Comparison of ENCODE assay signal across 16 cellular contexts in the genomic region with DNA sequence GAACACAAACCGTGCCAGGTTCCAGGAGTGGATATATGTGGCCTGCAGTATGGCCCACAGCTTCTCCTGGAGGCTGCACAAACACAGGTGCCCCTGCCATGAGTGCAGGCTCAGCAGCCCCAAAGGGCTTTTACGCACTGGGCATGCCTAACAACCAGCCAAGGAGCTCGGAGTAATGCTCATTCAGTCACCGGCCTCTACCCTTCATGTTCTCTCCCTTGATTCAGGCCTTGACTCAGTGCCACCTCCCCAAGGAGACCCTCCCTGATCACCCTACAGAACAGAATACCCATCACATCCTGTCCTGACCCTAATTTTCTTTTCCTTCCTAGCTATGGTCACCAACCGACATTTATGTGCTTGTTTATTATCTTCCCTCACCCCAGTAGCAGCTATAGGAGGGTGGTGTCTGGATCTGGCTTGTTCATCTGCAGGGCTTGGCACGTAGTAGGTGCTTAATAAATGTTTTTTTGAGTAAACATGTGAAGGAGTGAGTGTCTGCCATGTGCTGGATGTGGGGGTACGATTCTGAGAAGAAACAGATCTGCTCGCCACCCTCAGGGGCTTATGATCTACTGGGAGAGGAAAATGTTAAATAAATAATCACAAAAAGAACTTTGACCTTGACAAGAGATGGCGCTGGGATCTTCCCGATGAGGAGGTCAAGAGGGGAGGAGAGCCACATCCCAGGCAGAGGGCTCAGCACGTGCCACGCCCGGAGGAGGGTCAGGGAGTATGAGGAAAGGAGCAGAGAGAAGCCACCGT. TPM values are rescaled to one million over a fixed set of nuclear protein-coding genes. Genes with fewer than 3 reads are reported as not detected.
A peak's percentile ranks its signal among the peaks of the same experiment; 100 is the strongest.
DNase-seq lines count a peak whose midpoint lies in the region; ATAC-seq and TF ChIP-seq lines count a peak whose summit lies in the region.
"Had no signal": no experiment of that assay in that cellular context is flagged by ENCODE, and none has a peak within 500 bp of the region (broad histone marks: within the 10 kb centered on the region; RNA-seq: fewer than 3 reads in every experiment).

No MANE protein-coding gene starts in this region.

- H3F3A ChIP-seq in GM23248 (ENCODE audit: insufficient read depth) = no peaks in the 10 kb centered on the region

- H4K20me1 ChIP-seq in HCT116 (ENCODE audit: insufficient read depth) (no peaks in the 10 kb centered on the region), GM23248 (ENCODE audit: insufficient read depth) (no peaks in the 10 kb centered on the region)

- TF ChIP-seq CTCF in HCT116 (IDR thresholded peaks at IDR 0.05 in 2 of 3, conservative IDR thresholded peaks at IDR 0.05 in 1 of 3; ENCODE audit: borderline replicate concordance in 1 of 3, insufficient read depth in 1 of 3, low read depth in 2 of 3, low read length in 2 of 3) (no peak), WTC11 (IDR thresholded peaks at IDR 0.05) (no peak)

- H3K36me3 ChIP-seq in HCT116 (ENCODE audit: control insufficient read depth in 1 of 2, insufficient read depth in 2 of 2, low read length in 2 of 2) = 0 out of 4 replicates have a peak, but pooled peaks cover 0 to 5% of the 10 kb centered on the region in 2 experiments
- H3K36me3 ChIP-seq in GM23248 (ENCODE audit: low read depth) = no peaks in the 10 kb centered on the region

- no peak for TF ChIP-seq RAD21 in HCT116 (IDR thresholded peaks at IDR 0.05; ENCODE audit: low read depth)

- peak overlapping the region; percentile 69 for H3K27ac Mint-ChIP-seq in activated naive CD4-positive, alpha-beta T cell treated with anti-CD3 and anti-CD28 coated beads, Interleukin-2, amount 10 ng/mL, durations not matched to agents 7 days and 5 days
- peak overlapping the region; percentile 40 for H3K27ac Mint-ChIP-seq in WTC11
- peak overlapping the region; percentile 9 for H3K27ac Mint-ChIP-seq in memory B cell

- no peaks in the 10 kb centered on the region for H3K9me3 ChIP-seq in HCT116 (ENCODE audit: control insufficient read depth in 1 of 2, insufficient read depth in 1 of 2, low read depth in 1 of 2, low read length in 2 of 2)
- H3K9me3 ChIP-seq in GM23248 (ENCODE audit: low read depth) = no peaks in the 10 kb centered on the region
- H3K9me3 ChIP-seq: SK-N-SH had no signal

- CTCF ChIA-PET in activated naive CD4-positive, alpha-beta T cell treated with anti-CD3 and anti-CD28 coated beads, Interleukin-2, amount 10 ng/mL, durations not matched to agents 7 days and 5 days (lab: Charles Lee) = no interaction called here
- CTCF ChIA-PET in HCT116 (lab: Charles Lee) = no interaction called here
- CTCF ChIA-PET in WTC11 (lab: Charles Lee) = no interaction called here

- 76 to 78% methylated on average over 13 to 14 of the region's 14 CpGs for WGBS in GM23248 (ENCODE audit: low coverage in 1 of 2, low lambda C conversion rate in 2 of 2, missing lambda C conversion rate in 2 of 2), 2 experiments

- RAD21 ChIA-PET in HCT116 (lab: Charles Lee; ENCODE audit: low non-redundant PET in 1 of 2, low total read pairs in 2 of 2, uncharacterized antibody in 2 of 2, unreplicated experiment in 2 of 2) = no interaction called here

- DNase-seq in activated naive CD4-positive, alpha-beta T cell treated with anti-CD3 and anti-CD28 coated beads, Interleukin-2, amount 10 ng/mL, durations not matched to agents 7 days and 5 days = no peak
- no peak for DNase-seq in activated naive CD4-positive, alpha-beta T cell treated with Interleukin-2 at 50 U/mL for 16 hours
- no peak for DNase-seq in HCT116 (ENCODE audit: low read depth, low spot score)
- no peak for DNase-seq in WTC11 (ENCODE audit: low spot score)
- no peak for DNase-seq in memory B cell (ENCODE audit: low spot score in 2 of 2)
- no peak for DNase-seq in GM23248
- no peak for DNase-seq in erythroblast (lab: John Stamatoyannopoulos, UW)
- DNase-seq: CD8-positive, alpha-beta memory T cell; DMS153; EL; NCI-H1417 treated with DMSO at 0.1 percent for 48 hours; NCI-H2029; NCI-H510A; NCI-H82; SK-N-SH had no signal

- no peak overlapping the region for H2AFZ ChIP-seq in HCT116 (ENCODE audit: low read depth, low read length, poor library complexity, severe bottlenecking)
- H2AFZ ChIP-seq in GM23248 = no peak overlapping the region

- BruUV-seq in HCT116 (replicated peaks; lab: Mats Ljungman, UMichigan) = no TSS peak

- intact Hi-C loops in HCT116 (cut with micrococcal nuclease) = no loop called here

- H3K36me3 Mint-ChIP-seq in activated naive CD4-positive, alpha-beta T cell treated with anti-CD3 and anti-CD28 coated beads, Interleukin-2, amount 10 ng/mL, durations not matched to agents 7 days and 5 days = peaks cover 44% of the 10 kb centered on the region
- H3K36me3 Mint-ChIP-seq in WTC11 (no peaks in the 10 kb centered on the region), memory B cell (peaks cover 34% of the 10 kb centered on the region)

- H3K4me2 ChIP-seq in HCT116 (ENCODE audit: low read length) (peak overlapping the region; percentile 38), GM23248 (ENCODE audit: unreplicated experiment) (no peak overlapping the region)
- H3K4me2 ChIP-seq: SK-N-SH had no signal

- peaks cover 4 to 23% of the 10 kb centered on the region in 2 experiments; a peak in 3 of 4 replicates for H3K4me1 ChIP-seq in HCT116 (ENCODE audit: control insufficient read depth in 1 of 2, insufficient read depth in 2 of 2, low read length in 2 of 2)
- H3K4me1 ChIP-seq in GM23248 (ENCODE audit: insufficient read depth) = no peaks in the 10 kb centered on the region

- H3K9me2 ChIP-seq in HCT116 (ENCODE audit: insufficient read depth) (no peaks in the 10 kb centered on the region), GM23248 (ENCODE audit: insufficient read depth) (no peaks in the 10 kb centered on the region)
- H3K9me2 ChIP-seq: SK-N-SH had no signal

- no peak overlapping the region for H3K4me3 Mint-ChIP-seq in activated naive CD4-positive, alpha-beta T cell treated with anti-CD3 and anti-CD28 coated beads, Interleukin-2, amount 10 ng/mL, durations not matched to agents 7 days and 5 days
- H3K4me3 Mint-ChIP-seq in WTC11 = no peak overlapping the region
- no peak overlapping the region for H3K4me3 Mint-ChIP-seq in memory B cell
- H3K4me3 Mint-ChIP-seq: CD8-positive, alpha-beta memory T cell had no signal

- no peak overlapping the region for H3K9ac ChIP-seq in HCT116 (ENCODE audit: low read length)
- no peak overlapping the region for H3K9ac ChIP-seq in GM23248
- H3K9ac ChIP-seq: SK-N-SH had no signal

- H3K79me2 ChIP-seq in HCT116 (ENCODE audit: insufficient read depth, low read length) (no peaks in the 10 kb centered on the region), GM23248 (ENCODE audit: insufficient read depth) (no peaks in the 10 kb centered on the region)

- H3K4me3 ChIP-seq in HCT116 (replicated peaks in 1 of 2; ENCODE audit: low read depth in 1 of 2, low read length in 2 of 2) (no peak overlapping the region), GM23248 (no peak overlapping the region)

- POLR2A ChIA-PET in HCT116 (lab: Charles Lee) (no interaction called here), WTC11 (lab: Charles Lee) (no interaction called here)

- peaks cover 23% of the 10 kb centered on the region for H3K4me1 Mint-ChIP-seq in activated naive CD4-positive, alpha-beta T cell treated with anti-CD3 and anti-CD28 coated beads, Interleukin-2, amount 10 ng/mL, durations not matched to agents 7 days and 5 days
- peaks cover 10% of the 10 kb centered on the region for H3K4me1 Mint-ChIP-seq in WTC11
- H3K4me1 Mint-ChIP-seq in memory B cell = peaks cover 9% of the 10 kb centered on the region

- no peaks in the 10 kb centered on the region for H3K27me3 ChIP-seq in HCT116 (ENCODE audit: insufficient read depth, low read length)
- H3K27me3 ChIP-seq in GM23248 (replicated peaks; ENCODE audit: insufficient read depth) = no peaks in the 10 kb centered on the region

- TF ChIP-seq POLR2A in HCT116 (IDR thresholded peaks at IDR 0.05; ENCODE audit: borderline replicate concordance, extremely low read depth, insufficient read depth, insufficient read length) (no peak), erythroblast (IDR thresholded peaks at IDR 0.05; ENCODE audit: low read length) (no peak)

- no peak for ATAC-seq in HCT116
- ATAC-seq in WTC11 = no peak
- ATAC-seq in memory B cell (ENCODE audit: low read depth) = no peak
- ATAC-seq in HG03469 (IDR thresholded peaks at IDR 0.05; ENCODE audit: unreplicated experiment) = no peak

- H3K27me3 Mint-ChIP-seq in activated naive CD4-positive, alpha-beta T cell treated with anti-CD3 and anti-CD28 coated beads, Interleukin-2, amount 10 ng/mL, durations not matched to agents 7 days and 5 days = no peaks in the 10 kb centered on the region
- H3K27me3 Mint-ChIP-seq in WTC11 (ENCODE audit: low read depth) (no peaks in the 10 kb centered on the region), memory B cell (no peaks in the 10 kb centered on the region)
- H3K27me3 Mint-ChIP-seq: CD8-positive, alpha-beta memory T cell had no signal

- 0 out of 2 replicates have a peak overlapping the region, but pooled peaks have one; percentile 9 for H3K27ac ChIP-seq in HCT116 (ENCODE audit: low read depth, low read length)
- H3K27ac ChIP-seq in GM23248 = no peak overlapping the region

- H3K9me3 Mint-ChIP-seq in activated naive CD4-positive, alpha-beta T cell treated with anti-CD3 and anti-CD28 coated beads, Interleukin-2, amount 10 ng/mL, durations not matched to agents 7 days and 5 days = no peaks in the 10 kb centered on the region
- H3K9me3 Mint-ChIP-seq in WTC11 (no peaks in the 10 kb centered on the region), memory B cell (no peaks in the 10 kb centered on the region)
- H3K9me3 Mint-ChIP-seq: CD8-positive, alpha-beta memory T cell had no signal

- in situ Hi-C loops in GM23248 (cut with MboI) = no loop called here

RNA-seq across cellular contexts. Expression of gene PXMP4, which starts 9.2 kb away (rescaled TPM):
- 9.6 TPM for total RNA-seq in HCT116 (2021; ENCODE audit: unreplicated experiment)
- polyA plus RNA-seq in HCT116 (2012) = 7.8 and 10.9 TPM in 2 replicates
- total RNA-seq in WTC11 (2021) = 3.3 to 6.0 TPM (median 5.8 TPM) in 3 replicates
- 5.9 and 14.3 TPM in 2 replicates for total RNA-seq in GM23248 (2014; rRNA removed; shearing (Covaris generic))
- polyA plus RNA-seq in GM23248 (2016; fragmentation: Nextera tagmentation; extraction: Ambion mirVana) = 14.1 and 16.4 TPM in 2 replicates

RNA-seq across cellular contexts. Expression of gene ZNF341, which starts 20.9 kb away (rescaled TPM):
- total RNA-seq in HCT116 (2021; ENCODE audit: unreplicated experiment) (4.9 TPM), WTC11 (2021) (7.8 to 9.6 TPM (median 8.0 TPM) in 3 replicates)
- 3.9 and 4.9 TPM in 2 replicates for polyA plus RNA-seq in HCT116 (2012)
- 2.3 and 2.5 TPM in 2 replicates for total RNA-seq in GM23248 (2014; rRNA removed; shearing (Covaris generic))
- 2.8 and 2.9 TPM in 2 replicates for polyA plus RNA-seq in GM23248 (2016; fragmentation: Nextera tagmentation; extraction: Ambion mirVana)

RNA-seq across cellular contexts. Expression of gene E2F1, which starts 24.7 kb away (rescaled TPM):
- 30.9 TPM for total RNA-seq in HCT116 (2021; ENCODE audit: unreplicated experiment)
- 13.9 and 17.0 TPM in 2 replicates for polyA plus RNA-seq in HCT116 (2012)
- 34.2 to 44.2 TPM (median 34.5 TPM) in 3 replicates for total RNA-seq in WTC11 (2021)
- total RNA-seq in GM23248 (2014; rRNA removed; shearing (Covaris generic)) = 9.0 and 12.9 TPM in 2 replicates
- polyA plus RNA-seq in GM23248 (2016; fragmentation: Nextera tagmentation; extraction: Ambion mirVana) = 4.3 and 4.9 TPM in 2 replicates

RNA-seq across cellular contexts. Expression of gene NECAB3, which starts 36.6 kb away (rescaled TPM):
- 48.1 TPM for total RNA-seq in HCT116 (2021; ENCODE audit: unreplicated experiment)
- polyA plus RNA-seq in HCT116 (2012) = 27.2 and 28.1 TPM in 2 replicates
- 29.3 to 38.0 TPM (median 29.7 TPM) in 3 replicates for total RNA-seq in WTC11 (2021)
- total RNA-seq in GM23248 (2014; rRNA removed; shearing (Covaris generic)) = 27.1 and 27.3 TPM in 2 replicates
- polyA plus RNA-seq in GM23248 (2016; fragmentation: Nextera tagmentation; extraction: Ambion mirVana) = 11.0 and 13.4 TPM in 2 replicates

RNA-seq across cellular contexts. Expression of gene ACTL10, which starts 44.1 kb away (rescaled TPM):
- 0.22 TPM for total RNA-seq in HCT116 (2021; ENCODE audit: unreplicated experiment)
- polyA plus RNA-seq in HCT116 (2012) = 0.06 and 0.07 TPM in 2 replicates
- 1.3 to 1.9 TPM (median 1.5 TPM) in 3 replicates for total RNA-seq in WTC11 (2021)
- total RNA-seq in GM23248 (2014; rRNA removed; shearing (Covaris generic)) = 3.2 and 3.4 TPM in 2 replicates
- polyA plus RNA-seq in GM23248 (2016; fragmentation: Nextera tagmentation; extraction: Ambion mirVana) = 1.5 and 1.7 TPM in 2 replicates

Comparison
In these comparisons a context has a peak if more than half of its experiments do, and no peak if none do; other contexts are left out.
1. H3K27ac Mint-ChIP-seq: peak in every context shown above with its lines; median percentile 69 in activated naive CD4-positive, alpha-beta T cell treated with anti-CD3 and anti-CD28 coated beads, Interleukin-2, amount 10 ng/mL, durations not matched to agents 7 days and 5 days; 40 in WTC11; 9 in memory B cell.